In the genomic region with DNA sequence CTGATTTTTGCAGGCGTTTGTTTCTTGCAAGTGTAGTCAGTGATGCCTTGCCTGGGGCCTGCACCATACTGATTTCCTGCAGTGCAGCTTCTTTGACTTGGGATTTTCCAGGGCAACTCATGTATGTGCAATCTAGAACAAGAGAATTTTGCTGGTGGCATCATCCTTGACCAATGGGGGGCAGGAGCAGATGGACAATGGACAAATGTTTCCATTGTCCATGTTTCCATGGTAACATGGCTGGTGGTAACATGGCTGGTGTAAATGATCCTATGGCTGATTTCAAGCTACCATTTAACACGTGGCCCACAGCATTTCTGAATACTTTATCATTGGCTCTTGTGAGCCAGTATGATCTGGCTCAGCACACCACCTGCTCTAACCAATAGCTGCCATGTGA, we compare ENCODE assay signal across 16 cellular contexts.
A peak's percentile ranks its signal among the peaks of the same experiment; 100 is the strongest.
DNase-seq lines count a peak whose midpoint lies in the region; ATAC-seq and TF ChIP-seq lines count a peak whose summit lies in the region.
"Had no signal": no experiment of that assay in that cellular context is flagged by ENCODE, and none has a peak within 500 bp of the region (broad histone marks: within the 10 kb centered on the region; RNA-seq: fewer than 3 reads in every experiment).

No MANE protein-coding gene starts in this region.

- H3K4me3 ChIP-seq in astrocyte of the spinal cord (ENCODE audit: low read depth, low read length) = no peak overlapping the region
- H3K4me3 ChIP-seq: mucosa of descending colon, uterus had no signal

- peaks cover 14% of the 10 kb centered on the region for H3K4me1 Mint-ChIP-seq in HFFc6 (ENCODE audit: low read depth)
- H3K4me1 Mint-ChIP-seq in natural killer cell treated with Interleukin-12 subunit alpha and Interleukin-12 subunit beta and Interleukin-15 and Interleukin-18, amount 100 ng/mL, for 72 hours (ENCODE audit: low read depth in 2 of 2) = no peaks in the 10 kb centered on the region

- in situ Hi-C loops in astrocyte of the spinal cord (cut with HindIII; ENCODE audit: low sequenced_read_pairs) = no loop called here

- POLR2A ChIA-PET in GM10248 (lab: Yijun Ruan, JAX) = no interaction called here

- H3K36me3 Mint-ChIP-seq in HFFc6 (ENCODE audit: low read depth) = no peaks in the 10 kb centered on the region
- no peaks in the 10 kb centered on the region for H3K36me3 Mint-ChIP-seq in natural killer cell treated with Interleukin-12 subunit alpha and Interleukin-12 subunit beta and Interleukin-15 and Interleukin-18, amount 100 ng/mL, for 72 hours

- H3K27me3 Mint-ChIP-seq in HFFc6 (ENCODE audit: insufficient read depth) = peaks cover 11% of the 10 kb centered on the region
- H3K27me3 Mint-ChIP-seq in natural killer cell treated with Interleukin-12 subunit alpha and Interleukin-12 subunit beta and Interleukin-15 and Interleukin-18, amount 100 ng/mL, for 72 hours = peaks cover 4 to 27% of the 10 kb centered on the region in 2 donors

- H3K4me3 Mint-ChIP-seq in HFFc6 = no peak overlapping the region
- H3K4me3 Mint-ChIP-seq in natural killer cell treated with Interleukin-12 subunit alpha and Interleukin-12 subunit beta and Interleukin-15 and Interleukin-18, amount 100 ng/mL, for 72 hours = no peak overlapping the region
- H3K4me3 Mint-ChIP-seq: activated CD8-positive, alpha-beta T cell treated with anti-CD3 and anti-CD28 coated beads for 36 hours had no signal

- ATAC-seq in natural killer cell treated with Interleukin-12 subunit alpha and Interleukin-12 subunit beta and Interleukin-15 and Interleukin-18, amount 100 ng/mL, for 72 hours = no peak
- ATAC-seq: activated CD8-positive, alpha-beta T cell treated with anti-CD3 and anti-CD28 coated beads for 36 hours; mucosa of descending colon had no signal

- CTCF ChIA-PET in GM10248 (lab: Yijun Ruan, JAX) = interaction anchor here (1.0 kb wide), 1 partner anchor 274 kb away, joined by 5 read pairs; no protein-coding TSS in a partner anchor

- H3K27ac Mint-ChIP-seq in HFFc6 = no peak overlapping the region
- no peak overlapping the region for H3K27ac Mint-ChIP-seq in natural killer cell treated with Interleukin-12 subunit alpha and Interleukin-12 subunit beta and Interleukin-15 and Interleukin-18, amount 100 ng/mL, for 72 hours
- H3K27ac Mint-ChIP-seq: activated CD8-positive, alpha-beta T cell treated with anti-CD3 and anti-CD28 coated beads for 36 hours; progenitor cell of endocrine pancreas had no signal

- no peaks in the 10 kb centered on the region for H3K9me3 Mint-ChIP-seq in HFFc6
- no peaks in the 10 kb centered on the region for H3K9me3 Mint-ChIP-seq in natural killer cell treated with Interleukin-12 subunit alpha and Interleukin-12 subunit beta and Interleukin-15 and Interleukin-18, amount 100 ng/mL, for 72 hours
- H3K9me3 Mint-ChIP-seq: activated CD8-positive, alpha-beta T cell treated with anti-CD3 and anti-CD28 coated beads for 36 hours had no signal

- DNase-seq in A172 (ENCODE audit: low spot score) (peak; percentile 13), HFFc6 (peak; percentile 15), astrocyte of the spinal cord (ENCODE audit: low read depth, low spot score) (peak; percentile 30), left kidney (ENCODE audit: low read depth, low spot score) (peak; percentile 36), GM10248 (ENCODE audit: extremely low spot score) (no peak), RKO (ENCODE audit: low spot score) (no peak)
- no peak for DNase-seq in central memory CD4-positive, alpha-beta T cell
- DNase-seq in natural killer cell treated with Interleukin-12 subunit alpha and Interleukin-12 subunit beta and Interleukin-15 and Interleukin-18, amount 100 ng/mL, for 72 hours (ENCODE audit: low spot score) = no peak
- DNase-seq: activated CD8-positive, alpha-beta T cell treated with anti-CD3 and anti-CD28 coated beads for 36 hours; GOT3; mucosa of descending colon; NCI-H345; RPMI8226; stimulated activated CD8-positive, alpha-beta memory T cell treated with anti-CD3 and anti-CD28 coated beads, Interleukin-4, amount 100 ng/mL, for 48 hours; uterus had no signal

- TF ChIP-seq CTCF in HFFc6 (IDR thresholded peaks at IDR 0.05) = no peak
- TF ChIP-seq CTCF in astrocyte of the spinal cord (IDR thresholded peaks at IDR 0.05; ENCODE audit: low read depth, low read length) = no peak
- TF ChIP-seq CTCF in GM10248 (IDR thresholded peaks at IDR 0.05; ENCODE audit: control extremely low read depth, extremely low read depth, low read depth, missing control alignments) = no peak

Comparison
In these comparisons a context has a peak if more than half of its experiments do, and no peak if none do; other contexts are left out.
1. DNase-seq: peak in A172 (single experiment), HFFc6 (single experiment), astrocyte of the spinal cord (single experiment) and left kidney (single experiment); none in GM10248 (single experiment), RKO (single experiment), central memory CD4-positive, alpha-beta T cell (single experiment) and natural killer cell treated with Interleukin-12 subunit alpha and Interleukin-12 subunit beta and Interleukin-15 and Interleukin-18, amount 100 ng/mL, for 72 hours (single experiment).